1 cellular context compared by ENCODE assay signal in the genomic region with DNA sequence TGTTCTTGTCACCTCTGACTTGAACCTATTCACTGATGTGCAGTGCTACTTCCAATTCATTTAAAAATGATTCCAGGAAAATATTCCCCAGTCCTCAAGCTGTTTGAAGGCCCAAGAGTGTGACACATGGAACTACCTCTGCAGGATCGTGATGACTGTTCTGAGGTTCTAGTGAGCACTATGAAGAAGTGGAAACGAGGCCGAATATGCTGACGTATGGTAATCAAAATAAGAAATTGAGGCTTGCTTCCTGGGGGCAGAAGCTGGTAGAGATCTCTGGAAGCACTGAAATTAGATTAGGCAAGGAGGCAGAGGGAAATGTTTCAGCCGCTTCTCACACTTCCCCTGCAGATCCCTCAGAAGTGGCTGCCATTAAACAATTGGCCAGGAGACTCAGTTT.
TF ChIP-seq lines count a peak whose summit lies in the region.

No MANE protein-coding gene starts in this region.

TF ChIP-seq in neural cell, 6 proteins besides CTCF, POLR2A, EP300 and RAD21 (continued from another document):
- TF ChIP-seq POLR2AphosphoS5 (IDR thresholded peaks at IDR 0.05), result no peak
- no peak for TF ChIP-seq EZH2 (IDR thresholded peaks at IDR 0.05; ENCODE audit: borderline replicate concordance, insufficient read depth, low read length, poor library complexity, severe bottlenecking)
